Comparison of ENCODE assay signal across 9 cellular contexts in the genomic region with DNA sequence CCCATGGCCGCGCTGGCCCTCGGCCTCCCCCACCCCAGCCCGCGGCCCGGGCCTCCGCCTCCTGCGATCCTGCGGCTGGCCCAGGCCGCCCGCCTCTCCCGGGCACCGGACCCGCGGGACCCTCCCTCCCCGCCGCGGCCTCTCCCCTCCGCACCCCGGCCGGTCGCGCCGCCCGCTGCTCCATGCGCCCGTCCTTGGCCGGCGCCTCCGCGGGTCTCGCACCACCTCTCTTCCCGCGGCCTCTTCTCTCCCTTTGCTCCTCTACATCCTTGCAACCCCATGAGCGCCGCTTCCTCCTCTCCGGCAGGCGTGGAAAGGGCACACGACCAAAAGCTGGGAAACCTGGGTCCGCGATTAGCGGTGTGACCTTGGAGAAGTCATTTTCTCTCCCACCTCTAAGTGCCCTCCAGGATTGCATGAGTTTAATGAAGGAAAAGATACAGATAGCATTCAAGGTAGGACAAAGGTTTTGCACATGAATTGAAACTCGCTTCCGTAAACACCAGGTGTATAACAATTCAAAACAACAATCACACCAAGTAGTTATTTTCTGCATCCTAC. TPM values are rescaled to one million over a fixed set of nuclear protein-coding genes. Genes with fewer than 3 reads are reported as not detected.
DNase-seq lines count a peak whose midpoint lies in the region; ATAC-seq, FAIRE-seq and TF ChIP-seq lines count a peak whose summit lies in the region.
"Had no signal": no experiment of that assay in that cellular context is flagged by ENCODE, and none has a peak within 500 bp of the region (broad histone marks: within the 10 kb centered on the region; RNA-seq: fewer than 3 reads in every experiment).

No MANE protein-coding gene starts in this region.

- H3K4me3 Mint-ChIP-seq in central memory CD8-positive, alpha-beta T cell, result peak overlapping the region; percentile 94

- H3K9me3 Mint-ChIP-seq in central memory CD8-positive, alpha-beta T cell, result no peaks in the 10 kb centered on the region

- no peak for TF ChIP-seq POLR2A in GM12891 (IDR thresholded peaks at IDR 0.05; ENCODE audit: low read depth, low read length)

- TF ChIP-seq CTCF in Loucy (conservative IDR thresholded peaks at IDR 0.05; ENCODE audit: low read length) (no peak), SU-DHL-6 (IDR thresholded peaks at IDR 0.05; ENCODE audit: insufficient read depth, low read length, poor library complexity, severe bottlenecking) (no peak)

- FAIRE-seq in GM12891 (lab: Jason Lieb, UNC), result no peak
- FAIRE-seq: colon had no signal

- H3K36me3 ChIP-seq in GM23248 (ENCODE audit: low read depth) (no peaks in the 10 kb centered on the region), Loucy (ENCODE audit: insufficient read depth, low read length) (no peaks in the 10 kb centered on the region), SU-DHL-6 (ENCODE audit: low read length) (no peaks in the 10 kb centered on the region)

- H3K4me1 Mint-ChIP-seq in central memory CD8-positive, alpha-beta T cell, result peaks cover 30% of the 10 kb centered on the region

- peak overlapping the region; percentile 96 for H3K27ac Mint-ChIP-seq in central memory CD8-positive, alpha-beta T cell (ENCODE audit: low read depth)

- peak overlapping the region; percentile 85 for H2AFZ ChIP-seq in GM23248
- peak overlapping the region; percentile 74 for H2AFZ ChIP-seq in Loucy (ENCODE audit: low read length)
- H2AFZ ChIP-seq in SU-DHL-6 (ENCODE audit: low read depth, low read length, severe bottlenecking), result peak overlapping the region; percentile 77

- H3K27me3 ChIP-seq in GM23248 (replicated peaks; ENCODE audit: insufficient read depth) (no peaks in the 10 kb centered on the region), Loucy (ENCODE audit: insufficient read depth, low read length, poor library complexity, severe bottlenecking) (no peaks in the 10 kb centered on the region), SU-DHL-6 (ENCODE audit: low read length) (no peaks in the 10 kb centered on the region)

- H3F3A ChIP-seq in GM23248 (ENCODE audit: insufficient read depth), result peaks cover 6% of the 10 kb centered on the region; the same call in 1 of the 2 replicates
- peaks cover 11% of the 10 kb centered on the region for H3F3A ChIP-seq in Loucy (ENCODE audit: low read depth)
- H3F3A ChIP-seq in SU-DHL-6 (ENCODE audit: insufficient read depth), result peaks cover 15% of the 10 kb centered on the region; the same call in 1 of the 2 replicates

- WGBS in GM23248 (ENCODE audit: low coverage in 1 of 2, low lambda C conversion rate in 2 of 2, missing lambda C conversion rate in 2 of 2), 2 experiments, result 8 to 18% methylated on average over 12 to 29 of the region's 44 CpGs

- H3K27ac ChIP-seq in GM23248, result no peak overlapping the region
- no peak overlapping the region for H3K27ac ChIP-seq in SU-DHL-6 (ENCODE audit: low read depth, low read length)

- peaks cover 6% of the 10 kb centered on the region; the same call in 1 of the 2 replicates for H3K4me1 ChIP-seq in GM23248 (ENCODE audit: insufficient read depth)
- H3K4me1 ChIP-seq in Loucy (ENCODE audit: insufficient read depth, low read length, poor library complexity, severe bottlenecking), result peaks cover 20% of the 10 kb centered on the region

- peak; percentile 16 for ATAC-seq in central memory CD8-positive, alpha-beta T cell (replicated peaks; ENCODE audit: extremely low read depth, poor library complexity, severe bottlenecking)

- peaks cover 38% of the 10 kb centered on the region for H3K79me2 ChIP-seq in GM23248 (ENCODE audit: insufficient read depth)
- peaks cover 38% of the 10 kb centered on the region for H3K79me2 ChIP-seq in Loucy (ENCODE audit: insufficient read depth, low read length)
- H3K79me2 ChIP-seq in SU-DHL-6 (ENCODE audit: insufficient read depth, low read length), result peaks cover 2% of the 10 kb centered on the region

- peaks cover 10% of the 10 kb centered on the region for H3K36me3 Mint-ChIP-seq in central memory CD8-positive, alpha-beta T cell (ENCODE audit: insufficient read depth)

- H3K9ac ChIP-seq in GM23248 (peak overlapping the region; percentile 71), Loucy (ENCODE audit: low read depth, low read length, poor library complexity, severe bottlenecking) (no peak overlapping the region), SU-DHL-6 (ENCODE audit: low read length) (peak overlapping the region; percentile 28; the same call in 1 of the 2 replicates)

- H3K9me2 ChIP-seq in GM23248 (ENCODE audit: insufficient read depth) (no peaks in the 10 kb centered on the region), Loucy (replicated peaks; ENCODE audit: low read depth, low read length) (no peaks in the 10 kb centered on the region), SU-DHL-6 (replicated peaks; ENCODE audit: insufficient read depth, low read length) (no peaks in the 10 kb centered on the region)

- H3K9me3 ChIP-seq in GM23248 (ENCODE audit: low read depth) (no peaks in the 10 kb centered on the region), Loucy (ENCODE audit: insufficient read depth, low read depth, low read length) (no peaks in the 10 kb centered on the region), SU-DHL-6 (ENCODE audit: insufficient read depth, low read length) (no peaks in the 10 kb centered on the region)

- peak overlapping the region; percentile 80 for H3K4me3 ChIP-seq in GM23248
- peak overlapping the region; percentile 72 for H3K4me3 ChIP-seq in Loucy (ENCODE audit: low read length, poor library complexity, severe bottlenecking)
- peak overlapping the region; percentile 32 for H3K4me3 ChIP-seq in SU-DHL-6 (ENCODE audit: insufficient read depth, low read length, poor library complexity, severe bottlenecking)

- no peaks in the 10 kb centered on the region for H4K20me1 ChIP-seq in GM23248 (ENCODE audit: insufficient read depth)
- peaks cover 31% of the 10 kb centered on the region for H4K20me1 ChIP-seq in Loucy (ENCODE audit: insufficient read depth, low read length, poor library complexity, severe bottlenecking)
- 0 out of 2 replicates have a peak, but pooled peaks cover 6% of the 10 kb centered on the region for H4K20me1 ChIP-seq in SU-DHL-6 (ENCODE audit: low read depth, low read length)

- H3K27me3 Mint-ChIP-seq in central memory CD8-positive, alpha-beta T cell, result no peaks in the 10 kb centered on the region

- H3K4me2 ChIP-seq in GM23248 (ENCODE audit: unreplicated experiment), result peak overlapping the region; percentile 86
- peak overlapping the region; percentile 65 for H3K4me2 ChIP-seq in Loucy (ENCODE audit: low read depth, low read length, poor library complexity, severe bottlenecking)
- H3K4me2 ChIP-seq in SU-DHL-6 (ENCODE audit: low read depth, low read length, poor library complexity, severe bottlenecking), result peak overlapping the region; percentile 47

- DNase-seq in EL (peak; percentile 63), GM23248 (peak; percentile 86), left kidney (ENCODE audit: low read depth, low spot score) (peak; percentile 90), GM12891 (ENCODE audit: insufficient read length, low spot score) (no peak)
- no peak for DNase-seq in central memory CD8-positive, alpha-beta T cell (ENCODE audit: low spot score in 2 of 2)
- peak; percentile 14 for DNase-seq in stimulated activated CD4-positive, alpha-beta T cell treated with anti-CD3 and anti-CD28 coated beads, Interleukin-4, amount 100 ng/mL, for 24 hours

- in situ Hi-C loops in GM23248 (cut with MboI), result no loop called here

TF ChIP-seq in GM12891, 5 proteins besides CTCF, POLR2A, EP300 and RAD21:
- TF ChIP-seq POU2F2 (IDR thresholded peaks at IDR 0.05; ENCODE audit: low read depth, low read length) (no peak), POLR2AphosphoS5 (IDR thresholded peaks at IDR 0.05; ENCODE audit: low read depth, low read length) (no peak), PAX5 (IDR thresholded peaks at IDR 0.05; ENCODE audit: insufficient read depth, low read length, severe bottlenecking) (no peak), SPI1 (IDR thresholded peaks at IDR 0.05; ENCODE audit: low read depth, low read length) (no peak), TAF1 (IDR thresholded peaks at IDR 0.05; ENCODE audit: low read depth, low read length) (no peak)

RNA-seq across cellular contexts. Expression of a gene that starts 0.4 kb away (rescaled TPM):
- total RNA-seq in GM23248 (2014; rRNA removed; shearing (Covaris generic)), result 47.4 and 85.2 TPM in 2 replicates
- polyA plus RNA-seq in GM23248 (2016; fragmentation: Nextera tagmentation; extraction: Ambion mirVana), result 53.1 and 55.2 TPM in 2 replicates
- polyA plus RNA-seq in GM12891 (2012; ENCODE audit: low read depth, missing spikeins), result 15.1 TPM

Comparison
In these comparisons a context has a peak if more than half of its experiments do, and no peak if none do; other contexts are left out.
1. DNase-seq: peak in EL (single experiment), GM23248 (single experiment), left kidney (single experiment) and stimulated activated CD4-positive, alpha-beta T cell treated with anti-CD3 and anti-CD28 coated beads, Interleukin-4, amount 100 ng/mL, for 24 hours (single experiment); none in central memory CD8-positive, alpha-beta T cell (0 of 2) and GM12891 (single experiment).
2. Peak in every context shown above with its lines, with median percentiles within 50 percentile points of each other: H2AFZ ChIP-seq, H3K4me2 ChIP-seq and H3K4me3 ChIP-seq.